In genomic region chr2:68466778-68467076, GRCh38 we compare ENCODE assay signal across 8 cellular contexts. TPM values are rescaled to one million over a fixed set of nuclear protein-coding genes. Genes with fewer than 3 reads are reported as not detected.
DNase-seq lines count a peak whose midpoint lies in the region; ATAC-seq, FAIRE-seq and TF ChIP-seq lines count a peak whose summit lies in the region.

No MANE protein-coding gene starts in this region.

- H3K27ac ChIP-seq in HepG2 (ENCODE audit: extremely low read length, insufficient read depth, low read length) (peak overlapping the region; percentile 58), tibial artery (peak overlapping the region; percentile 87 to 88)

- TF ChIP-seq RAD21 in HepG2 (CRISPR knock-in tag; IDR thresholded peaks at IDR 0.05) = no peak

- no peaks in the 10 kb centered on the region for H4K20me1 ChIP-seq in HepG2 (ENCODE audit: insufficient read depth, low read length)

- in situ Hi-C loops in astrocyte of the spinal cord (cut with HindIII; ENCODE audit: low sequenced_read_pairs) = no loop called here
- in situ Hi-C loops in HepG2 (cut with HindIII; ENCODE audit: extremely low pct_ligation_motif_present, low pct_unique_long_range_greater_than_20kb) = loop anchor here (5.0 to 10.0 kb wide), 2 partner anchors 241 to 458 kb away; no protein-coding TSS in a partner anchor

- BruUV-seq in HepG2 (replicated peaks; lab: Mats Ljungman, UMichigan) = TSS peak; percentile 88

- no peak for FAIRE-seq in HepG2 (lab: Jason Lieb, UNC)

- H3K4me2 ChIP-seq in HepG2 (ENCODE audit: low read depth, low read length) = peak overlapping the region; percentile 80

- intact Hi-C loops in HepG2 (cut with micrococcal nuclease; ENCODE audit: unreplicated experiment) (loop anchor here (1.0 kb wide), 1 partner anchor 129 kb away; no protein-coding TSS in a partner anchor), tibial artery (cut with DNase I; ENCODE audit: low total_unique reads) (loop anchor here (10.0 kb wide), 1 partner anchor 458 kb away; no protein-coding TSS in a partner anchor)

- peak overlapping the region; percentile 98 for H3K4me3 ChIP-seq in GM12864 (ENCODE audit: low read depth, low read length)
- H3K4me3 ChIP-seq in astrocyte of the spinal cord (ENCODE audit: low read depth, low read length) = peak overlapping the region; percentile 98
- peak overlapping the region; percentile 87 to 95 (median 90) for H3K4me3 ChIP-seq in HepG2 (replicated peaks in 1 of 3; ENCODE audit: insufficient read depth in 1 of 3, low read depth in 2 of 3, low read length in 3 of 3)
- peak overlapping the region; percentile 73 to 91 for H3K4me3 ChIP-seq in tibial artery

- H3K36me3 ChIP-seq in HepG2 (replicated peaks in 1 of 2; ENCODE audit: control insufficient read depth in 1 of 2, insufficient read depth in 2 of 2, low read length in 2 of 2) (no peaks in the 10 kb centered on the region), tibial artery (no peaks in the 10 kb centered on the region)

- no peaks in the 10 kb centered on the region; a peak in 1 of 5 replicates for H3K27me3 ChIP-seq in HepG2 (ENCODE audit: control insufficient read depth in 1 of 2, insufficient read depth in 2 of 2, low read length in 2 of 2)
- H3K27me3 ChIP-seq in tibial artery = no peaks in the 10 kb centered on the region

- no peak for TF ChIP-seq EP300 in HepG2 (IDR thresholded peaks at IDR 0.05; ENCODE audit: low read depth in 2 of 2, low read length in 2 of 2)
- TF ChIP-seq EP300 in HepG2 (CRISPR knock-in tag; IDR thresholded peaks at IDR 0.05; ENCODE audit: borderline replicate concordance) = no peak

- peaks cover 28% of the 10 kb centered on the region for H3K4me1 ChIP-seq in HepG2 (ENCODE audit: insufficient read depth, low read length)
- peaks cover 0 to 19% (median 11%) of the 10 kb centered on the region in 4 donors for H3K4me1 ChIP-seq in tibial artery

- peak overlapping the region; percentile 87 for H3K9ac ChIP-seq in HepG2 (ENCODE audit: insufficient read depth, low read depth, low read length)

- CTCF ChIA-PET in HepG2 (lab: Yijun Ruan, JAX; ENCODE audit: low intra/inter-chr PET ratio, low total read pairs) = no interaction called here

- POLR2A ChIA-PET in HepG2 (lab: Yijun Ruan, JAX) = interaction anchor here (0.9 to 1.6 kb wide), 3 partner anchors 94 to 128 kb away, joined by 3 to 4 read pairs (median 3); no protein-coding TSS in a partner anchor

- no peak for TF ChIP-seq CTCF in GM12864 (IDR thresholded peaks at IDR 0.05; ENCODE audit: low read depth, low read length, missing control alignments)
- TF ChIP-seq CTCF in astrocyte of the spinal cord (IDR thresholded peaks at IDR 0.05; ENCODE audit: low read depth, low read length) = no peak
- TF ChIP-seq CTCF in HepG2 (CRISPR knock-in tag; IDR thresholded peaks at IDR 0.05) = no peak
- no peak for TF ChIP-seq CTCF in tibial artery (IDR thresholded peaks at IDR 0.05)

- no peak for DNase-seq in GM12864 (ENCODE audit: low read depth)
- DNase-seq in astrocyte of the spinal cord (ENCODE audit: low read depth, low spot score) = no peak
- DNase-seq in HepG2 (ENCODE audit: low spot score) = no peak
- DNase-seq in tibial artery = no peak
- no peak for DNase-seq in globus pallidus (ENCODE audit: low spot score)
- no peak for DNase-seq in activated effector memory CD4-positive, alpha-beta T cell treated with Interleukin-2 at 50 U/mL for 16 hours
- DNase-seq in NCI-H1092 treated with DMSO at 0.1 percent for 48 hours (lab: John Stamatoyannopoulos, UW) = no peak

- H3K9me3 ChIP-seq in HepG2 (ENCODE audit: low read length) = no peaks in the 10 kb centered on the region
- no peaks in the 10 kb centered on the region for H3K9me3 ChIP-seq in tibial artery

- WGBS in HepG2 (ENCODE audit: low lambda C conversion rate) = 0% methylated on average over 18 of the region's 18 CpGs

- no peak for TF ChIP-seq POLR2A in HepG2 (IDR thresholded peaks at IDR 0.05; ENCODE audit: insufficient read depth in 1 of 2, low read depth in 2 of 2, low read length in 2 of 2)

- ATAC-seq in HG03097 (IDR thresholded peaks at IDR 0.05; ENCODE audit: low FRiP score, unreplicated experiment) = peak; percentile 33
- ATAC-seq in HepG2 = no peak; the same call in 2 of the 3 replicates

- no peaks in the 10 kb centered on the region for H3K79me2 ChIP-seq in HepG2 (ENCODE audit: insufficient read depth, low read length)

- peak overlapping the region; percentile 74 for H2AFZ ChIP-seq in HepG2 (ENCODE audit: low read length)

TF ChIP-seq in HepG2, 621 proteins besides CTCF, POLR2A, EP300 and RAD21 (continues in another document):
- TF ChIP-seq ZNF782 (CRISPR knock-in tag; IDR thresholded peaks at IDR 0.05; ENCODE audit: borderline replicate concordance) (peak; percentile 20; the same call in 1 of the 2 replicates), ZNF724P (CRISPR knock-in tag; IDR thresholded peaks at IDR 0.05; ENCODE audit: borderline replicate concordance) (0 out of 2 replicates have a peak, but pooled peaks have one; percentile 53), MEIS2 (CRISPR knock-in tag; IDR thresholded peaks at IDR 0.05) (no peak), ZNF550 (CRISPR knock-in tag; IDR thresholded peaks at IDR 0.05; ENCODE audit: borderline replicate concordance) (0 out of 2 replicates have a peak, but pooled peaks have one; percentile 77), MAX (IDR thresholded peaks at IDR 0.05) (no peak), SP140L (CRISPR knock-in tag; IDR thresholded peaks at IDR 0.05; ENCODE audit: borderline replicate concordance) (no peak), ZNF331 (CRISPR knock-in tag; IDR thresholded peaks at IDR 0.05) (no peak), ZNF468 (CRISPR knock-in tag; IDR thresholded peaks at IDR 0.05) (no peak), ZNF143 (CRISPR knock-in tag; IDR thresholded peaks at IDR 0.05) (no peak), ZNF530 (CRISPR knock-in tag; IDR thresholded peaks at IDR 0.05; ENCODE audit: low read depth) (no peak), ZMYM4 (CRISPR knock-in tag; IDR thresholded peaks at IDR 0.05) (no peak), ZNF768 (CRISPR knock-in tag; IDR thresholded peaks at IDR 0.05) (peak; percentile 62; the same call in 1 of the 2 replicates), ZNF124 (CRISPR knock-in tag; IDR thresholded peaks at IDR 0.05) (no peak), ZNF17 (CRISPR knock-in tag; IDR thresholded peaks at IDR 0.05) (no peak)

RNA-seq across cellular contexts. Expression of gene FBXO48, which starts 0.4 kb away (rescaled TPM):
- total RNA-seq in HepG2 (2016; rRNA removed; fragmentation: Illumina TruSeq; extraction: Trizol) = 0.42 and 0.59 TPM in 2 replicates
- 0.18 and 0.20 TPM in 2 replicates for total RNA-seq in HepG2 (2016; cell fraction: cytosol; rRNA removed; fragmentation: Illumina TruSeq; extraction: Trizol; ENCODE audit: low read depth)
- total RNA-seq in HepG2 (2016; cell fraction: insoluble cytoplasmic fraction; rRNA removed; fragmentation: Illumina TruSeq; extraction: Trizol) = 0.41 and 0.59 TPM in 2 replicates
- total RNA-seq in HepG2 (2016; cell fraction: membrane; rRNA removed; fragmentation: Illumina TruSeq; extraction: Trizol) = 0.41 and 0.56 TPM in 2 replicates
- 0.56 and 0.69 TPM in 2 replicates for total RNA-seq in HepG2 (2016; cell fraction: nucleus; rRNA removed; fragmentation: Illumina TruSeq; extraction: Trizol)
- polyA plus RNA-seq in HepG2 (2011; rRNA removed) = 0.86 and 1.1 TPM in 2 replicates
- polyA plus RNA-seq in HepG2 (2011; cell fraction: cytosol; rRNA removed) = 0.32 and 0.64 TPM in 2 replicates
- polyA plus RNA-seq in HepG2 (2011; cell fraction: nucleus; rRNA removed) = 0.53 and 0.93 TPM in 2 replicates
- polyA plus RNA-seq in HepG2 (2012) = 0.45 and 0.62 TPM in 2 replicates
- 0.22 and 0.27 TPM in 2 replicates for polyA plus RNA-seq in HepG2 (2016; cell fraction: cytosol; fragmentation: Illumina TruSeq; extraction: Trizol; ENCODE audit: low read depth)
- polyA plus RNA-seq in HepG2 (2016; cell fraction: insoluble cytoplasmic fraction; fragmentation: Illumina TruSeq; extraction: Trizol; ENCODE audit: low read depth) = 0.68 and 0.71 TPM in 2 replicates
- polyA plus RNA-seq in HepG2 (2016; cell fraction: membrane; fragmentation: Illumina TruSeq; extraction: Trizol; ENCODE audit: low read depth) = 0.33 and 0.52 TPM in 2 replicates
- polyA plus RNA-seq in HepG2 (2016; cell fraction: nucleus; fragmentation: Illumina TruSeq; extraction: Trizol; ENCODE audit: insufficient read depth, low read depth) = 1.5 and 1.6 TPM in 2 replicates
- polyA minus RNA-seq in HepG2 (2011; rRNA and poly(A)+ RNA removed; ENCODE audit: low replicate concordance) = 0.28 and 0.68 TPM in 2 replicates
- polyA minus RNA-seq in HepG2 (2011; cell fraction: cytosol; rRNA and poly(A)+ RNA removed) = 0.44 and 0.49 TPM in 2 replicates
- polyA minus RNA-seq in HepG2 (2011; cell fraction: nucleus; rRNA and poly(A)+ RNA removed) = 1.5 and 1.6 TPM in 2 replicates

RNA-seq across cellular contexts. Expression of gene APLF, which starts 0.7 kb away (rescaled TPM):
- 2.0 and 2.2 TPM in 2 replicates for total RNA-seq in HepG2 (2016; rRNA removed; fragmentation: Illumina TruSeq; extraction: Trizol)
- 13.5 and 14.5 TPM in 2 replicates for total RNA-seq in HepG2 (2016; cell fraction: cytosol; rRNA removed; fragmentation: Illumina TruSeq; extraction: Trizol; ENCODE audit: low read depth)
- 1.7 and 2.3 TPM in 2 replicates for total RNA-seq in HepG2 (2016; cell fraction: insoluble cytoplasmic fraction; rRNA removed; fragmentation: Illumina TruSeq; extraction: Trizol)
- 7.8 and 9.4 TPM in 2 replicates for total RNA-seq in HepG2 (2016; cell fraction: membrane; rRNA removed; fragmentation: Illumina TruSeq; extraction: Trizol)
- 2.2 and 2.3 TPM in 2 replicates for total RNA-seq in HepG2 (2016; cell fraction: nucleus; rRNA removed; fragmentation: Illumina TruSeq; extraction: Trizol)
- 0.45 and 0.57 TPM in 2 replicates for polyA plus RNA-seq in HepG2 (2011; rRNA removed)
- polyA plus RNA-seq in HepG2 (2011; cell fraction: cytosol; rRNA removed) = 0.24 and 0.33 TPM in 2 replicates
- polyA plus RNA-seq in HepG2 (2011; cell fraction: nucleus; rRNA removed) = 0.34 and 0.47 TPM in 2 replicates
- polyA plus RNA-seq in HepG2 (2012) = 0.60 and 0.76 TPM in 2 replicates
- 0.14 and 0.24 TPM in 2 replicates for polyA plus RNA-seq in HepG2 (2016; cell fraction: cytosol; fragmentation: Illumina TruSeq; extraction: Trizol; ENCODE audit: low read depth)
- 1.5 and 2.1 TPM in 2 replicates for polyA plus RNA-seq in HepG2 (2016; cell fraction: insoluble cytoplasmic fraction; fragmentation: Illumina TruSeq; extraction: Trizol; ENCODE audit: low read depth)
- 0.31 and 0.42 TPM in 2 replicates for polyA plus RNA-seq in HepG2 (2016; cell fraction: membrane; fragmentation: Illumina TruSeq; extraction: Trizol; ENCODE audit: low read depth)
- 1.4 and 1.7 TPM in 2 replicates for polyA plus RNA-seq in HepG2 (2016; cell fraction: nucleus; fragmentation: Illumina TruSeq; extraction: Trizol; ENCODE audit: insufficient read depth, low read depth)
- 0.05 and 0.44 TPM in 2 replicates for polyA minus RNA-seq in HepG2 (2011; rRNA and poly(A)+ RNA removed; ENCODE audit: low replicate concordance)
- polyA minus RNA-seq in HepG2 (2011; cell fraction: cytosol; rRNA and poly(A)+ RNA removed) = 0.79 and 2.0 TPM in 2 replicates
- 3.0 and 4.1 TPM in 2 replicates for polyA minus RNA-seq in HepG2 (2011; cell fraction: nucleus; rRNA and poly(A)+ RNA removed)
